23 cellular contexts compared by ENCODE assay signal in the genomic region with DNA sequence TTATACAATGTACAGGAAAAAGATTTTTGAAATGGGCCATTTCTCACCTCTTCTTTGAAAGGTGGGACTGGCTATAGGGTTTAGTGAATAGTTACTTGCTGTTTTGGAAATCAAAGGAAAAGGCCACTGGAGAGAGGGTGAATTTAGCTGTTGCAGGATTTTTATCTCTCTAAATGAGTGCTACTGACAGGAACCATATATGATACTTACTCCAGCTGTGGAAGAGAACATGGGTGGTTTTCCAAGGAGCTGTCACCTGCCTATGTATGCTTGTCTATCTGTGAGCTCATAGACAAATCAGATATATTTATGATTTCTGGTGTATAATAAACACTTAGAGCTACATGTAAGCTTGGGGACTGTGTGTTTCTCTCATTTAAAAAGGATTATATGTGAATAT.
"Had no signal": no experiment of that assay in that cellular context is flagged by ENCODE, and none has a peak within 500 bp of the region (broad histone marks: within the 10 kb centered on the region; RNA-seq: fewer than 3 reads in every experiment).

No MANE protein-coding gene starts in this region.

- ATAC-seq: left lobe of liver; naive thymus-derived CD8-positive, alpha-beta T cell; pancreas; right lobe of liver; stimulated activated memory B cell treated with anti-CD40 and anti-IgM and Interleukin-4, amounts not matched to agents 10 μg/mL and 1 μg/mL and 100 μg/mL, for 72 hours; stimulated activated naive CD8-positive, alpha-beta T cell treated with anti-CD3 and anti-CD28 coated beads, Interleukin-15, amount 100 ng/mL, for 72 hours had no signal

- H3K4me3 Mint-ChIP-seq: naive thymus-derived CD8-positive, alpha-beta T cell; stimulated activated memory B cell treated with anti-CD40 and anti-IgM and Interleukin-4, amounts not matched to agents 10 μg/mL and 1 μg/mL and 100 μg/mL, for 72 hours; stimulated activated naive CD8-positive, alpha-beta T cell treated with anti-CD3 and anti-CD28 coated beads, Interleukin-15, amount 100 ng/mL, for 72 hours had no signal

- H3K4me2 ChIP-seq: smooth muscle cell had no signal

- H3K9me3 ChIP-seq: pancreas, prostate gland, right lobe of liver, tibial nerve, upper lobe of left lung, vagina had no signal

- H3K27me3 Mint-ChIP-seq: stimulated activated memory B cell treated with anti-CD40 and anti-IgM and Interleukin-4, amounts not matched to agents 10 μg/mL and 1 μg/mL and 100 μg/mL, for 72 hours; stimulated activated naive CD8-positive, alpha-beta T cell treated with anti-CD3 and anti-CD28 coated beads, Interleukin-15, amount 100 ng/mL, for 72 hours had no signal

- H3K4me3 ChIP-seq: lung, pancreas, prostate gland, right lobe of liver, smooth muscle cell, tibial nerve, upper lobe of left lung, vagina had no signal

- H3K36me3 ChIP-seq: pancreas, prostate gland, right lobe of liver, tibial nerve, upper lobe of left lung, vagina had no signal

- H3K36me3 Mint-ChIP-seq: naive thymus-derived CD8-positive, alpha-beta T cell; stimulated activated memory B cell treated with anti-CD40 and anti-IgM and Interleukin-4, amounts not matched to agents 10 μg/mL and 1 μg/mL and 100 μg/mL, for 72 hours had no signal

- DNase-seq: head of caudate nucleus; islet precursor cell; mesendoderm; naive thymus-derived CD8-positive, alpha-beta T cell; pancreas; posterior cingulate gyrus; retina; right lobe of liver; stimulated activated CD4-positive, alpha-beta T cell treated with anti-CD3 and anti-CD28 coated beads, Interleukin-1b, Interleukin-23, amount 100 ng/mL, for 48 hours; stimulated activated CD4-positive, alpha-beta T cell treated with anti-CD3 and anti-CD28 coated beads, Interleukin-2, amount 100 ng/mL, for 48 hours; stimulated activated CD4-positive, alpha-beta T cell treated with anti-CD3 and anti-CD28 coated beads, Interleukin-4, amount 100 ng/mL, for 4 hours; stimulated activated CD8-positive, alpha-beta memory T cell treated with anti-CD3 and anti-CD28 coated beads, Interleukin-4, amount 100 ng/mL, for 48 hours; stimulated activated naive CD4-positive, alpha-beta T cell treated with Interleukin-2 at 50 U/mL for 16 hours; stimulated activated naive CD8-positive, alpha-beta T cell treated with anti-CD3 and anti-CD28 coated beads, Interleukin-15, amount 100 ng/mL, for 72 hours; substantia nigra; upper lobe of left lung had no signal

- H3K27ac ChIP-seq: pancreas, prostate gland, right lobe of liver, tibial nerve, upper lobe of left lung, vagina had no signal

- H3K4me1 Mint-ChIP-seq: naive thymus-derived CD8-positive, alpha-beta T cell; stimulated activated memory B cell treated with anti-CD40 and anti-IgM and Interleukin-4, amounts not matched to agents 10 μg/mL and 1 μg/mL and 100 μg/mL, for 72 hours; stimulated activated naive CD8-positive, alpha-beta T cell treated with anti-CD3 and anti-CD28 coated beads, Interleukin-15, amount 100 ng/mL, for 72 hours had no signal

- H3K9me3 Mint-ChIP-seq: naive thymus-derived CD8-positive, alpha-beta T cell; stimulated activated memory B cell treated with anti-CD40 and anti-IgM and Interleukin-4, amounts not matched to agents 10 μg/mL and 1 μg/mL and 100 μg/mL, for 72 hours; stimulated activated naive CD8-positive, alpha-beta T cell treated with anti-CD3 and anti-CD28 coated beads, Interleukin-15, amount 100 ng/mL, for 72 hours had no signal

- H3K27me3 ChIP-seq: upper lobe of left lung, vagina had no signal

- H3K4me1 ChIP-seq: prostate gland, right lobe of liver, tibial nerve, upper lobe of left lung, vagina had no signal
